8 cellular contexts compared by ENCODE assay signal in the genomic region with DNA sequence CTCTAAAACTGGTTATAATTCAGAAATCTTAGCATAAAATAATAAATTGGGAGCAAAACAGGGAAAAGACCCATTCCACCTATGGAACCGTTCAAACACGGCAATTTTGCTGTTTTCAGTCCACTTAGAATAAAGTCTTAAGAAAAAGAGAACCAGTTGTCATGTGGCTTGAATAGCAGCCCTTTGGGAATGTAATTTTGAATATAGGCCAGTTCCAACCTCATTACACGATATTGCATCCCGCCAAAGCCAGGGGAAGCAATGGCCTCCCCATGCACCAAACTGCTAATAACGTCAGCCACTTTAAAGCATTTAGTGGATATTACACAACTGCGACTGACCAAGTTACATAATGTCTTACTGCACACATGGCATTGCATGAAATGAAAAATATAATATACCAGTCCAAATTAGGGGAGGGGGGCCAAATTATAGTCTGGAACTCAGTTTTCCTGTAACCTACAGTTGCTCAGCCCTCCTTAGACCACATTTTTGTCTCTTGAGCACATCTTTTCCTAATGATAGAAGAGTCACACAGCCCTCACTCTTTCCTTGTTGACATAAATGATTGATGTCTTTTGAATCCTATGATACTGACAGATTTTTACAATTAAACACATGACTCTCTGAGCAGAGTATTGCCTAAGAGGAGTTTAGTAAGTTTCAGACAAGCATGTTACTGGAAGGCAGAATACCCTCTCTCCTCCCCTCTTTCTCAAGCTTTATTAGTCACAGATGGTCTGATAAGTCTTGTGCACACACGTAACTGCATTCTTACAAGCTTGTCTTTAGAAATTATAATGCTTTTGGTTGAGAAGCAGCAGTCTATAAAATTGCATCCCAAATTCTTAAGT. TPM values are rescaled to one million over a fixed set of nuclear protein-coding genes. Genes with fewer than 3 reads are reported as not detected.
A peak's percentile ranks its signal among the peaks of the same experiment; 100 is the strongest.
DNase-seq lines count a peak whose midpoint lies in the region; ATAC-seq and FAIRE-seq lines count a peak whose summit lies in the region.

No MANE protein-coding gene starts in this region.

- peak overlapping the region; percentile 68 for H3K4me3 Mint-ChIP-seq in natural killer cell treated with Interleukin-12 subunit alpha and Interleukin-12 subunit beta and Interleukin-15 and Interleukin-18, amount 100 ng/mL, for 72 hours

- H3K4me1 ChIP-seq in endocrine pancreas (ENCODE audit: control insufficient read depth, insufficient read depth, low read length) = no peaks in the 10 kb centered on the region

- DNase-seq in OCI-M1 (lab: John Stamatoyannopoulos, UW) = peak; percentile 70
- no peak for DNase-seq in natural killer cell treated with Interleukin-12 subunit alpha and Interleukin-12 subunit beta and Interleukin-15 and Interleukin-18, amount 100 ng/mL, for 72 hours (ENCODE audit: low spot score)
- DNase-seq in effector CD4-positive, alpha-beta T cell = no peak
- no peak for DNase-seq in iPS-NIHi11 (ENCODE audit: low spot score)
- no peak for DNase-seq in DMS79 treated with DMSO at 0.1 percent for 48 hours (lab: John Stamatoyannopoulos, UW)

- H3K27ac Mint-ChIP-seq in natural killer cell treated with Interleukin-12 subunit alpha and Interleukin-12 subunit beta and Interleukin-15 and Interleukin-18, amount 100 ng/mL, for 72 hours = peak overlapping the region in 1 of 2 donors; percentile 11

- no peaks in the 10 kb centered on the region for H3K36me3 ChIP-seq in endocrine pancreas (ENCODE audit: control insufficient read depth, insufficient read depth, low read length)

- H3K9me3 ChIP-seq in endocrine pancreas (ENCODE audit: control insufficient read depth, low read length) = no peaks in the 10 kb centered on the region

- H3K9ac ChIP-seq in endocrine pancreas (ENCODE audit: control insufficient read depth, insufficient read depth, low read length) = no peak overlapping the region

- H3K4me3 ChIP-seq in endocrine pancreas (ENCODE audit: control insufficient read depth, insufficient read depth, low read length) = peak overlapping the region; percentile 66

- no peaks in the 10 kb centered on the region for H3K27me3 ChIP-seq in endocrine pancreas (ENCODE audit: control insufficient read depth, insufficient read depth, low read length)

- peak; percentile 96 for FAIRE-seq in G401.6 (lab: Jason Lieb, UNC)

- peaks cover 42 to 46% of the 10 kb centered on the region in 2 donors for H3K4me1 Mint-ChIP-seq in natural killer cell treated with Interleukin-12 subunit alpha and Interleukin-12 subunit beta and Interleukin-15 and Interleukin-18, amount 100 ng/mL, for 72 hours (ENCODE audit: low read depth in 2 of 2)

- no peaks in the 10 kb centered on the region for H3K9me3 Mint-ChIP-seq in natural killer cell treated with Interleukin-12 subunit alpha and Interleukin-12 subunit beta and Interleukin-15 and Interleukin-18, amount 100 ng/mL, for 72 hours

- ATAC-seq in natural killer cell treated with Interleukin-12 subunit alpha and Interleukin-12 subunit beta and Interleukin-15 and Interleukin-18, amount 100 ng/mL, for 72 hours = no peak
- no peak for ATAC-seq in HG03095 (IDR thresholded peaks at IDR 0.05; ENCODE audit: unreplicated experiment)

- H3K36me3 Mint-ChIP-seq in natural killer cell treated with Interleukin-12 subunit alpha and Interleukin-12 subunit beta and Interleukin-15 and Interleukin-18, amount 100 ng/mL, for 72 hours = no peaks in the 10 kb centered on the region

- H3K27me3 Mint-ChIP-seq in natural killer cell treated with Interleukin-12 subunit alpha and Interleukin-12 subunit beta and Interleukin-15 and Interleukin-18, amount 100 ng/mL, for 72 hours = peaks cover 0 to 2% of the 10 kb centered on the region in 2 donors

RNA-seq across cellular contexts. Expression of a gene that starts 1.0 kb away (rescaled TPM):
- 1 to 10 TPM; 5.4 to 7.7 TPM for total RNA-seq in natural killer cell treated with Interleukin-12 subunit alpha and Interleukin-12 subunit beta and Interleukin-15 and Interleukin-18, amount 100 ng/mL, for 72 hours

RNA-seq across cellular contexts. Expression of a gene that starts 31.9 kb away (rescaled TPM):
- not detected for total RNA-seq in natural killer cell treated with Interleukin-12 subunit alpha and Interleukin-12 subunit beta and Interleukin-15 and Interleukin-18, amount 100 ng/mL, for 72 hours
